ENCODE assay signal across 1 cellular context in genomic region chr9:786405-786804, GRCh38.
TF ChIP-seq lines count a peak whose summit lies in the region.

No MANE protein-coding gene starts in this region.

TF ChIP-seq in GM23338, 12 proteins besides CTCF, POLR2A, EP300 and RAD21 (continued from another document):
- TF ChIP-seq, protein P1, sequence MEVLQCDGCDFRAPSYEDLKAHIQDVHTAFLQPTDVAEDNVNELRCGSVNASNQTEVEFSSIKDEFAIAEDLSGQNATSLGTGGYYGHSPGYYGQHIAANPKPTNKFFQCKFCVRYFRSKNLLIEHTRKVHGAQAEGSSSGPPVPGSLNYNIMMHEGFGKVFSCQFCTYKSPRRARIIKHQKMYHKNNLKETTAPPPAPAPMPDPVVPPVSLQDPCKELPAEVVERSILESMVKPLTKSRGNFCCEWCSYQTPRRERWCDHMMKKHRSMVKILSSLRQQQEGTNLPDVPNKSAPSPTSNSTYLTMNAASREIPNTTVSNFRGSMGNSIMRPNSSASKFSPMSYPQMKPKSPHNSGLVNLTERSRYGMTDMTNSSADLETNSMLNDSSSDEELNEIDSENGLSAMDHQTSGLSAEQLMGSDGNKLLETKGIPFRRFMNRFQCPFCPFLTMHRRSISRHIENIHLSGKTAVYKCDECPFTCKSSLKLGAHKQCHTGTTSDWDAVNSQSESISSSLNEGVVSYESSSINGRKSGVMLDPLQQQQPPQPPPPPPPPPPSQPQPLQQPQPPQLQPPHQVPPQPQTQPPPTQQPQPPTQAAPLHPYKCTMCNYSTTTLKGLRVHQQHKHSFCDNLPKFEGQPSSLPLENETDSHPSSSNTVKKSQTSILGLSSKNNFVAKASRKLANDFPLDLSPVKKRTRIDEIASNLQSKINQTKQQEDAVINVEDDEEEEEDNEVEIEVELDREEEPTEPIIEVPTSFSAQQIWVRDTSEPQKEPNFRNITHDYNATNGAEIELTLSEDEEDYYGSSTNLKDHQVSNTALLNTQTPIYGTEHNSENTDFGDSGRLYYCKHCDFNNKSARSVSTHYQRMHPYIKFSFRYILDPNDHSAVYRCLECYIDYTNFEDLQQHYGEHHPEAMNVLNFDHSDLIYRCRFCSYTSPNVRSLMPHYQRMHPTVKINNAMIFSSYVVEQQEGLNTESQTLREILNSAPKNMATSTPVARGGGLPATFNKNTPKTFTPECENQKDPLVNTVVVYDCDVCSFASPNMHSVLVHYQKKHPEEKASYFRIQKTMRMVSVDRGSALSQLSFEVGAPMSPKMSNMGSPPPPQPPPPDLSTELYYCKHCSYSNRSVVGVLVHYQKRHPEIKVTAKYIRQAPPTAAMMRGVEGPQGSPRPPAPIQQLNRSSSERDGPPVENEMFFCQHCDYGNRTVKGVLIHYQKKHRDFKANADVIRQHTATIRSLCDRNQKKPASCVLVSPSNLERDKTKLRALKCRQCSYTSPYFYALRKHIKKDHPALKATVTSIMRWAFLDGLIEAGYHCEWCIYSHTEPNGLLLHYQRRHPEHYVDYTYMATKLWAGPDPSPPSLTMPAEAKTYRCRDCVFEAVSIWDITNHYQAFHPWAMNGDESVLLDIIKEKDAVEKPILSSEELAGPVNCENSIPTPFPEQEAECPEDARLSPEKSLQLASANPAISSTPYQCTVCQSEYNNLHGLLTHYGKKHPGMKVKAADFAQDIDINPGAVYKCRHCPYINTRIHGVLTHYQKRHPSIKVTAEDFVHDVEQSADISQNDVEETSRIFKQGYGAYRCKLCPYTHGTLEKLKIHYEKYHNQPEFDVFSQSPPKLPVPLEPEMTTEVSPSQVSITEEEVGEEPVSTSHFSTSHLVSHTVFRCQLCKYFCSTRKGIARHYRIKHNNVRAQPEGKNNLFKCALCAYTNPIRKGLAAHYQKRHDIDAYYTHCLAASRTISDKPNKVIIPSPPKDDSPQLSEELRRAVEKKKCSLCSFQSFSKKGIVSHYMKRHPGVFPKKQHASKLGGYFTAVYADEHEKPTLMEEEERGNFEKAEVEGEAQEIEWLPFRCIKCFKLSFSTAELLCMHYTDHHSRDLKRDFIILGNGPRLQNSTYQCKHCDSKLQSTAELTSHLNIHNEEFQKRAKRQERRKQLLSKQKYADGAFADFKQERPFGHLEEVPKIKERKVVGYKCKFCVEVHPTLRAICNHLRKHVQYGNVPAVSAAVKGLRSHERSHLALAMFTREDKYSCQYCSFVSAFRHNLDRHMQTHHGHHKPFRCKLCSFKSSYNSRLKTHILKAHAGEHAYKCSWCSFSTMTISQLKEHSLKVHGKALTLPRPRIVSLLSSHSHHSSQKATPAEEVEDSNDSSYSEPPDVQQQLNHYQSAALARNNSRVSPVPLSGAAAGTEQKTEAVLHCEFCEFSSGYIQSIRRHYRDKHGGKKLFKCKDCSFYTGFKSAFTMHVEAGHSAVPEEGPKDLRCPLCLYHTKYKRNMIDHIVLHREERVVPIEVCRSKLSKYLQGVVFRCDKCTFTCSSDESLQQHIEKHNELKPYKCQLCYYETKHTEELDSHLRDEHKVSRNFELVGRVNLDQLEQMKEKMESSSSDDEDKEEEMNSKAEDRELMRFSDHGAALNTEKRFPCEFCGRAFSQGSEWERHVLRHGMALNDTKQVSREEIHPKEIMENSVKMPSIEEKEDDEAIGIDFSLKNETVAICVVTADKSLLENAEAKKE (CRISPR knock-in tag; IDR thresholded peaks at IDR 0.05), result no peak
- no peak for TF ChIP-seq CREB1 (CRISPR knock-in tag; IDR thresholded peaks at IDR 0.05; ENCODE audit: low read depth)
